ENCODE assay signal across 35 cellular contexts in genomic region chr3:192758654-192759053, GRCh38. TPM values are rescaled to one million over a fixed set of nuclear protein-coding genes. Genes with fewer than 3 reads are reported as not detected.
"Had no signal": no experiment of that assay in that cellular context is flagged by ENCODE, and none has a peak within 500 bp of the region (broad histone marks: within the 10 kb centered on the region; RNA-seq: fewer than 3 reads in every experiment).

No MANE protein-coding gene starts in this region.

- H3K4me1 Mint-ChIP-seq: activated naive CD4-positive, alpha-beta T cell treated with anti-CD3 and anti-CD28 coated beads, Interleukin-2, amount 10 ng/mL, durations not matched to agents 7 days and 5 days; activated naive CD4-positive, alpha-beta T cell treated with anti-CD3 and anti-CD28 coated beads, Interleukin-2, amount 50 U/mL, for 24 hours; activated naive CD8-positive, alpha-beta T cell treated with anti-CD3 and anti-CD28 coated beads for 36 hours; activated naive CD8-positive, alpha-beta T cell treated with anti-CD3 and anti-CD28 coated beads, Interleukin-2, amount 10 ng/mL, durations not matched to agents 7 days and 5 days; activated naive CD8-positive, alpha-beta T cell treated with anti-CD3 and anti-CD28 coated beads, Interleukin-2, amount 50 U/mL, for 24 hours; activated T-helper 17 cell treated with anti-CD3 and anti-CD28 coated beads, Interleukin-2, amount 50 U/mL, for 72 hours; brain; central memory CD8-positive, alpha-beta T cell had no signal

- H3K27me3 Mint-ChIP-seq: activated naive CD4-positive, alpha-beta T cell treated with anti-CD3 and anti-CD28 coated beads, Interleukin-2, amount 10 ng/mL, durations not matched to agents 7 days and 5 days; activated naive CD8-positive, alpha-beta T cell treated with anti-CD3 and anti-CD28 coated beads, Interleukin-2, amount 50 U/mL, for 24 hours; central memory CD8-positive, alpha-beta T cell had no signal

- H3K9me3 Mint-ChIP-seq: activated naive CD4-positive, alpha-beta T cell treated with anti-CD3 and anti-CD28 coated beads, Interleukin-2, amount 10 ng/mL, durations not matched to agents 7 days and 5 days; activated naive CD8-positive, alpha-beta T cell treated with anti-CD3 and anti-CD28 coated beads, Interleukin-2, amount 50 U/mL, for 24 hours; activated T-cell treated with anti-CD3 and anti-CD28 coated beads, Interleukin-2, amount 50 U/mL, for 24 hours; activated T-cell treated with anti-CD3 and anti-CD28 coated beads, Interleukin-2, amount 50 U/mL, for 4 hours; activated T-helper 1 cell treated with anti-CD3 and anti-CD28 coated beads, Interleukin-12 subunit alpha, Interleukin-12 subunit beta, Interleukin-2, Interleukin-4 antibody, amounts not matched to agents 30 ng/mL and 10 ng/mL and 1 ng/mL, durations not matched to agents 14 hours and 24 hours and 36 hours; activated T-helper 17 cell treated with anti-CD3 and anti-CD28 coated beads, Interleukin-2, amount 50 U/mL, for 72 hours; activated T-helper 2 cell treated with anti-CD3 and anti-CD28 coated beads, Interferon-gamma antibody, Interleukin-2, Interleukin-4, amounts not matched to agents 10 μg/mL and 5 μg/mL and 100 μg/mL, durations not matched to agents 14 hours and 24 hours and 36 hours had no signal

- ATAC-seq: activated naive CD4-positive, alpha-beta T cell treated with anti-CD3 and anti-CD28 coated beads, Interleukin-2, amount 50 U/mL, for 72 hours; activated naive CD8-positive, alpha-beta T cell treated with anti-CD3 and anti-CD28 coated beads, Interleukin-2, amount 50 U/mL, for 24 hours; activated T-cell treated with anti-CD3 and anti-CD28 coated beads, Interleukin-2, amount 50 U/mL, for 4 hours; activated T-cell treated with anti-CD3 and anti-CD28 coated beads, Interleukin-2, amount 50 U/mL, for 72 hours; activated T-helper 17 cell treated with anti-CD3 and anti-CD28 coated beads, Interleukin-2, amount 50 U/mL, for 72 hours; body of pancreas had no signal

- H3K4me3 Mint-ChIP-seq: activated naive CD4-positive, alpha-beta T cell treated with anti-CD3 and anti-CD28 coated beads for 36 hours; activated naive CD4-positive, alpha-beta T cell treated with anti-CD3 and anti-CD28 coated beads, Interleukin-2, amount 10 ng/mL, durations not matched to agents 7 days and 5 days; activated naive CD4-positive, alpha-beta T cell treated with anti-CD3 and anti-CD28 coated beads, Interleukin-2, amount 50 U/mL, for 24 hours; activated naive CD8-positive, alpha-beta T cell; activated naive CD8-positive, alpha-beta T cell treated with anti-CD3 and anti-CD28 coated beads for 36 hours; activated naive CD8-positive, alpha-beta T cell treated with anti-CD3 and anti-CD28 coated beads, Interleukin-2, amount 10 ng/mL, durations not matched to agents 7 days and 5 days; activated naive CD8-positive, alpha-beta T cell treated with anti-CD3 and anti-CD28 coated beads, Interleukin-2, amount 50 U/mL, for 24 hours; activated T-cell treated with anti-CD3 and anti-CD28 coated beads, Interleukin-2, amount 50 U/mL, for 24 hours; activated T-cell treated with anti-CD3 and anti-CD28 coated beads, Interleukin-2, amount 50 U/mL, for 4 hours; activated T-cell treated with anti-CD3 and anti-CD28 coated beads, Interleukin-2, amount 50 U/mL, for 72 hours; activated T-helper 1 cell treated with anti-CD3 and anti-CD28 coated beads, Interleukin-12 subunit alpha, Interleukin-12 subunit beta, Interleukin-2, Interleukin-4 antibody, amounts not matched to agents 30 ng/mL and 10 ng/mL and 1 ng/mL, durations not matched to agents 14 hours and 24 hours and 36 hours; activated T-helper 17 cell treated with anti-CD3 and anti-CD28 coated beads, Interleukin-2, amount 50 U/mL, for 72 hours; brain; central memory CD8-positive, alpha-beta T cell had no signal

- H3K27ac Mint-ChIP-seq: activated naive CD4-positive, alpha-beta T cell treated with anti-CD3 and anti-CD28 coated beads for 36 hours; activated naive CD4-positive, alpha-beta T cell treated with anti-CD3 and anti-CD28 coated beads, Interleukin-2, amount 10 ng/mL, durations not matched to agents 7 days and 5 days; activated naive CD4-positive, alpha-beta T cell treated with anti-CD3 and anti-CD28 coated beads, Interleukin-2, amount 50 U/mL, for 24 hours; activated naive CD4-positive, alpha-beta T cell treated with anti-CD3 and anti-CD28 coated beads, Interleukin-2, amount 50 U/mL, for 72 hours; activated naive CD8-positive, alpha-beta T cell; activated naive CD8-positive, alpha-beta T cell treated with anti-CD3 and anti-CD28 coated beads for 36 hours; activated naive CD8-positive, alpha-beta T cell treated with anti-CD3 and anti-CD28 coated beads, Interleukin-2, amount 10 ng/mL, durations not matched to agents 7 days and 5 days; activated naive CD8-positive, alpha-beta T cell treated with anti-CD3 and anti-CD28 coated beads, Interleukin-2, amount 50 U/mL, for 24 hours; activated T-cell treated with anti-CD3 and anti-CD28 coated beads, Interleukin-2, amount 50 U/mL, for 24 hours; activated T-cell treated with anti-CD3 and anti-CD28 coated beads, Interleukin-2, amount 50 U/mL, for 72 hours; activated T-helper 1 cell treated with anti-CD3 and anti-CD28 coated beads, Interleukin-12 subunit alpha, Interleukin-12 subunit beta, Interleukin-2, Interleukin-4 antibody, amounts not matched to agents 30 ng/mL and 10 ng/mL and 1 ng/mL, durations not matched to agents 14 hours and 24 hours and 36 hours; activated T-helper 17 cell treated with anti-CD3 and anti-CD28 coated beads, Interleukin-2, amount 50 U/mL, for 72 hours; activated T-helper 2 cell treated with anti-CD3 and anti-CD28 coated beads, Interferon-gamma antibody, Interleukin-2, Interleukin-4, amounts not matched to agents 10 μg/mL and 5 μg/mL and 100 μg/mL, durations not matched to agents 14 hours and 24 hours and 36 hours; brain had no signal

- DNase-seq: activated effector memory CD4-positive, alpha-beta T cell treated with anti-CD3 and anti-CD28 coated beads, Interleukin-2, amount 50 U/mL, for 16 hours; activated effector memory CD4-positive, alpha-beta T cell treated with Interleukin-2 at 50 U/mL for 16 hours; activated gamma-delta T cell; activated gamma-delta T cell treated with Interleukin-2 at 50 U/mL for 16 hours; activated naive CD4-positive, alpha-beta T cell; activated naive CD4-positive, alpha-beta T cell treated with anti-CD3 and anti-CD28 coated beads for 36 hours; activated naive CD4-positive, alpha-beta T cell treated with anti-CD3 and anti-CD28 coated beads, Interleukin-2, amount 10 ng/mL, durations not matched to agents 7 days and 5 days; activated naive CD4-positive, alpha-beta T cell treated with anti-CD3 and anti-CD28 coated beads, Interleukin-2, amount 50 U/mL, for 16 hours; activated naive CD4-positive, alpha-beta T cell treated with Interleukin-2 at 50 U/mL for 16 hours; activated naive CD8-positive, alpha-beta T cell treated with anti-CD3 and anti-CD28 coated beads for 36 hours; activated naive CD8-positive, alpha-beta T cell treated with anti-CD3 and anti-CD28 coated beads, Interleukin-2, amount 10 ng/mL, durations not matched to agents 7 days and 5 days; activated naive CD8-positive, alpha-beta T cell treated with anti-CD3 and anti-CD28 coated beads, Interleukin-2, amount 50 U/mL, for 24 hours; activated T-cell treated with anti-CD3 and anti-CD28 coated beads, Interleukin-2, amount 50 U/mL, for 1 hour; activated T-cell treated with anti-CD3 and anti-CD28 coated beads, Interleukin-2, amount 50 U/mL, for 24 hours; activated T-cell treated with anti-CD3 and anti-CD28 coated beads, Interleukin-2, amount 50 U/mL, for 4 hours; activated T-cell treated with anti-CD3 and anti-CD28 coated beads, Interleukin-2, amount 50 U/mL, for 48 hours; activated T-cell treated with anti-CD3 and anti-CD28 coated beads, Interleukin-2, amount 50 U/mL, for 72 hours; adrenal gland; amniotic stem cell; amygdala; anterior cingulate cortex; body of pancreas; brain microvascular endothelial cell; caudate nucleus; central memory CD4-positive, alpha-beta T cell; cerebellar nuclear complex had no signal

- H3K36me3 Mint-ChIP-seq: activated naive CD4-positive, alpha-beta T cell treated with anti-CD3 and anti-CD28 coated beads, Interleukin-2, amount 10 ng/mL, durations not matched to agents 7 days and 5 days; activated naive CD4-positive, alpha-beta T cell treated with anti-CD3 and anti-CD28 coated beads, Interleukin-2, amount 50 U/mL, for 24 hours; activated naive CD8-positive, alpha-beta T cell; activated naive CD8-positive, alpha-beta T cell treated with anti-CD3 and anti-CD28 coated beads for 36 hours; activated naive CD8-positive, alpha-beta T cell treated with anti-CD3 and anti-CD28 coated beads, Interleukin-2, amount 10 ng/mL, durations not matched to agents 7 days and 5 days; brain had no signal

RNA-seq across cellular contexts. Expression of gene FGF12, which starts 31.3 kb away (rescaled TPM):
- total RNA-seq: activated naive CD4-positive, alpha-beta T cell treated with anti-CD3 and anti-CD28 coated beads for 36 hours; activated naive CD4-positive, alpha-beta T cell treated with anti-CD3 and anti-CD28 coated beads, Interleukin-2, amount 50 U/mL, for 72 hours; activated naive CD8-positive, alpha-beta T cell treated with anti-CD3 and anti-CD28 coated beads for 36 hours; activated naive CD8-positive, alpha-beta T cell treated with anti-CD3 and anti-CD28 coated beads, Interleukin-2, amount 10 ng/mL, durations not matched to agents 7 days and 5 days; activated T-cell treated with anti-CD3 and anti-CD28 coated beads, Interleukin-2, amount 50 U/mL, for 72 hours; activated T-helper 1 cell treated with anti-CD3 and anti-CD28 coated beads, Interleukin-12 subunit alpha, Interleukin-12 subunit beta, Interleukin-2, Interleukin-4 antibody, amounts not matched to agents 30 ng/mL and 10 ng/mL and 1 ng/mL, durations not matched to agents 14 hours and 24 hours and 36 hours; activated T-helper 2 cell treated with anti-CD3 and anti-CD28 coated beads, Interferon-gamma antibody, Interleukin-2, Interleukin-4, amounts not matched to agents 10 μg/mL and 5 μg/mL and 100 μg/mL, durations not matched to agents 14 hours and 24 hours and 36 hours; bronchial epithelial cell had no signal
